In genomic region chr7:106074257-106074656, GRCh38 we compare ENCODE assay signal across 17 cellular contexts. TPM values are rescaled to one million over a fixed set of nuclear protein-coding genes. Genes with fewer than 3 reads are reported as not detected.
DNase-seq lines count a peak whose midpoint lies in the region; ATAC-seq and TF ChIP-seq lines count a peak whose summit lies in the region.
"Had no signal": no experiment of that assay in that cellular context is flagged by ENCODE, and none has a peak within 500 bp of the region (broad histone marks: within the 10 kb centered on the region; RNA-seq: fewer than 3 reads in every experiment).

No MANE protein-coding gene starts in this region.

- H3K4me3 ChIP-seq in BLaER1 (no peak overlapping the region), right atrium auricular region (no peak overlapping the region)
- H3K4me3 ChIP-seq: pancreas, skin epidermis had no signal

- no peak overlapping the region for H3K4me3 Mint-ChIP-seq in endothelial cell (ENCODE audit: unreplicated experiment)
- H3K4me3 Mint-ChIP-seq: T-helper 1 cell treated with Interleukin-12 subunit alpha and Interleukin-12 subunit beta and Interleukin-4 antibody, amounts not matched to agents 30 μg/mL and 1 μg/mL, for 36 hours had no signal

- H3K27me3 Mint-ChIP-seq in endothelial cell (ENCODE audit: unreplicated experiment): peaks cover 6% of the 10 kb centered on the region

- H3K4me1 ChIP-seq in BLaER1 (peaks cover 83% of the 10 kb centered on the region), right atrium auricular region (peaks cover 0 to 63% of the 10 kb centered on the region in 2 donors)

- H3K4me2 ChIP-seq in BLaER1: peak overlapping the region; percentile 91

- peak; percentile 82 for DNase-seq in NCI-H69 (lab: John Stamatoyannopoulos, UW)
- DNase-seq in endothelial cell (ENCODE audit: low spot score): no peak
- DNase-seq in substantia nigra (lab: John Stamatoyannopoulos, UW): no peak
- no peak for DNase-seq in right atrium auricular region (ENCODE audit: low spot score)
- DNase-seq: activated CD4-positive, CD25-positive, alpha-beta regulatory T cell treated with anti-CD3 and anti-CD28 coated beads, Interleukin-2, amount 50 U/mL, for 72 hours; activated CD8-positive, alpha-beta memory T cell treated with anti-CD3 and anti-CD28 coated beads, Interleukin-2, amount 50 U/mL, for 48 hours; activated naive CD4-positive, alpha-beta T cell treated with Interleukin-2 at 50 U/mL for 16 hours; hippocampal formation; pancreas; stimulated activated naive CD4-positive, alpha-beta T cell treated with Interleukin-2 at 50 U/mL for 16 hours had no signal

- no peak overlapping the region for H3K9ac ChIP-seq in BLaER1

- H3K27me3 ChIP-seq in BLaER1 (no peaks in the 10 kb centered on the region), right atrium auricular region (no peaks in the 10 kb centered on the region)
- H3K27me3 ChIP-seq: pancreas had no signal

- H3K9me3 ChIP-seq in BLaER1 (peaks cover 4% of the 10 kb centered on the region), right atrium auricular region (no peaks in the 10 kb centered on the region)
- H3K9me3 ChIP-seq: pancreas had no signal

- no peaks in the 10 kb centered on the region for H3K36me3 ChIP-seq in BLaER1
- no peaks in the 10 kb centered on the region for H3K36me3 ChIP-seq in right atrium auricular region
- H3K36me3 ChIP-seq: pancreas had no signal

- H4K20me1 ChIP-seq in BLaER1: no peaks in the 10 kb centered on the region

- H3K9me3 Mint-ChIP-seq in endothelial cell (ENCODE audit: unreplicated experiment): no peaks in the 10 kb centered on the region
- H3K9me3 Mint-ChIP-seq: T-helper 1 cell treated with Interleukin-12 subunit alpha and Interleukin-12 subunit beta and Interleukin-4 antibody, amounts not matched to agents 30 μg/mL and 1 μg/mL, for 36 hours had no signal

- TF ChIP-seq CTCF in GM12874 (IDR thresholded peaks at IDR 0.05; ENCODE audit: insufficient read depth, low read depth, low read length) (0 out of 2 replicates have a peak, but pooled peaks have one; percentile 16), endothelial cell (IDR thresholded peaks at IDR 0.05; ENCODE audit: unreplicated experiment) (no peak), right atrium auricular region (IDR thresholded peaks at IDR 0.05) (no peak)

- peaks cover 60% of the 10 kb centered on the region for H3K4me1 Mint-ChIP-seq in endothelial cell (ENCODE audit: unreplicated experiment)

- H3K27ac ChIP-seq in BLaER1 (peak overlapping the region; percentile 90), substantia nigra (ENCODE audit: low read depth, low read length, poor library complexity, severe bottlenecking) (no peak overlapping the region), right atrium auricular region (no peak overlapping the region)
- H3K27ac ChIP-seq: pancreas had no signal

- H3K27ac Mint-ChIP-seq in endothelial cell (ENCODE audit: unreplicated experiment): peak overlapping the region; percentile 19
- H3K27ac Mint-ChIP-seq: T-helper 1 cell treated with Interleukin-12 subunit alpha and Interleukin-12 subunit beta and Interleukin-4 antibody, amounts not matched to agents 30 μg/mL and 1 μg/mL, for 36 hours had no signal

- H3K36me3 Mint-ChIP-seq in endothelial cell (ENCODE audit: low read depth, unreplicated experiment): no peaks in the 10 kb centered on the region

- no peak for ATAC-seq in HG02610 (IDR thresholded peaks at IDR 0.05; ENCODE audit: unreplicated experiment)
- ATAC-seq in GM18909 (IDR thresholded peaks at IDR 0.05; ENCODE audit: poor library complexity, unreplicated experiment): no peak
- ATAC-seq: pancreas, Right ventricle myocardium inferior had no signal

RNA-seq across cellular contexts. Expression of gene SYPL1, which starts 37.9 kb away (rescaled TPM):
- 92.7 TPM for total RNA-seq in endothelial cell (ENCODE audit: unreplicated experiment)
- 10 to 100 TPM; 68.5 to 89.1 TPM for total RNA-seq in right atrium auricular region
